In the genomic region with DNA sequence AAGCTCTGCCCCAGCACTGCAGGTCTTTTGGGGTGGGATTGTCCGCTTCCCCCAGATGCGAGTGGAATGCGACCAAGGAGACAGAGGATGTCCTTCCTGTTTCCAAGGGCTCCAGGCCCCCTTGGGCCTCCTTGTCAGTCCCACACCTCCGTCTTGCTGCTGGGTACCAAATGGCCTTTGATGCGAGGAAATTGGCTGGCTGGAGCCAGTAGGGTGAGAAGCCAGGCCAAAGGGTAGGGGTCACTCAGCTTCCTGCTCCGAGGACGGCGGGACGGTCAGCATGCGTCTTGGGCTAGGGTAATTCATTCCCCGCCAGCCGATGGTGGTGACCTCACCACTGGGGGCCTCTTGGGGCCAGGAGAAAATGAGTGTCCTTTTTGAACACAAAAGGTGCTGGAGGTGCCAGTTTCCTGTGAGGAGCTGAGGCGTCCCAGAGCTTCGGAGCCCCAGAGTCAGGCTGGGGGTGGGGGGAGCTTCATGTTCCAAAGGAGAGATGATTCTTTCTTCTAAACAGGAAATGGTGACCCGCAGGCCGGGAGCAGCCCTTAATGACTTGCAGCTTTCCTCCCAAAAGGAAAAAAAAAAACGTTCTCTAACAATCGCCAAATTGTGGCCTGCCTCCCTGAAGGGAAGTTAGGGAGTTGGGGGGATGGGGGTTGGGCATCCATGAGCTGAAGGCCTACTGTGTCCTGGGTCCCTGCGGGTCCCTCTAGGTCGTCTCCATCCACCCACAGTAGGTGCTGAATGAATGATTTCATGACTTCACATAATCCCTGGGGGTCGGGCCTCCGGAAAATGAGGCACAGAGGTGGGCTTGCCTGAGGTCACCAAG, we compare ENCODE assay signal across 8 cellular contexts. TPM values are rescaled to one million over a fixed set of nuclear protein-coding genes. Genes with fewer than 3 reads are reported as not detected.
DNase-seq lines count a peak whose midpoint lies in the region.

No MANE protein-coding gene starts in this region.

- H3K27ac ChIP-seq in iPS-20b (ENCODE audit: low read length) (no peak overlapping the region), skeletal muscle tissue (ENCODE audit: low read depth, low read length) (peak overlapping the region; percentile 64)

- no peak overlapping the region for H3K4me3 ChIP-seq in H7 (ENCODE audit: insufficient read depth, low read depth, low read length)
- H3K4me3 ChIP-seq in iPS-20b (ENCODE audit: low read length), result no peak overlapping the region
- peak overlapping the region in 1 of 3 donors; percentile 9 for H3K4me3 ChIP-seq in skeletal muscle tissue (ENCODE audit: low read length in 3 of 3)

- DNase-seq in H7 (peak; percentile 64), astrocyte of the hippocampus (ENCODE audit: low read depth, low spot score) (peak; percentile 72), DMS114 treated with DMSO at 0.1 percent for 48 hours (lab: John Stamatoyannopoulos, UW; ENCODE audit: unreplicated experiment) (no peak), LoVo (ENCODE audit: low spot score) (no peak), NCI-H1105 treated with DMSO at 0.1 percent for 48 hours (lab: John Stamatoyannopoulos, UW) (no peak), NCI-H187 (lab: John Stamatoyannopoulos, UW) (no peak)

- H3K9ac ChIP-seq in iPS-20b (ENCODE audit: low read depth, low read length) (peak overlapping the region; percentile 5; the same call in 1 of the 2 replicates), skeletal muscle tissue (ENCODE audit: low read depth in 1 of 3, low read length in 3 of 3) (peak overlapping the region in 2 of 3 donors; percentile 25 to 27)

- peaks cover 2% of the 10 kb centered on the region for H3K36me3 ChIP-seq in H7 (replicated peaks; ENCODE audit: control insufficient read depth, insufficient read depth, low read length)
- H3K36me3 ChIP-seq in iPS-20b (ENCODE audit: insufficient read depth, low read depth, low read length), result peaks cover 14% of the 10 kb centered on the region
- H3K36me3 ChIP-seq in skeletal muscle tissue (ENCODE audit: control insufficient read depth in 3 of 3, insufficient read depth in 3 of 3, low read length in 3 of 3), result peaks cover 0 to 4% (median 0%) of the 10 kb centered on the region in 3 donors

- H3K4me1 ChIP-seq in iPS-20b (ENCODE audit: insufficient read depth, low read length) (peaks cover 40% of the 10 kb centered on the region), skeletal muscle tissue (ENCODE audit: control insufficient read depth in 3 of 3, insufficient read depth in 3 of 3, low read length in 3 of 3) (peaks cover 42 to 48% (median 44%) of the 10 kb centered on the region in 3 donors)

- H3K27me3 ChIP-seq in H7 (ENCODE audit: control insufficient read depth, insufficient read depth, low read length) (no peaks in the 10 kb centered on the region), iPS-20b (ENCODE audit: insufficient read depth, low read length) (no peaks in the 10 kb centered on the region), skeletal muscle tissue (ENCODE audit: control insufficient read depth in 3 of 3, insufficient read depth in 3 of 3, low read length in 3 of 3) (no peaks in the 10 kb centered on the region)

- H3K9me3 ChIP-seq in iPS-20b (ENCODE audit: insufficient read depth, low read depth, low read length) (no peaks in the 10 kb centered on the region), skeletal muscle tissue (ENCODE audit: control insufficient read depth in 3 of 3, low read length in 3 of 3) (no peaks in the 10 kb centered on the region)

RNA-seq across cellular contexts. Expression of gene SNAI1, which starts 6.7 kb away (rescaled TPM):
- total RNA-seq in H7 (2014; rRNA removed; shearing (Covaris generic)), result 9.4 and 13.3 TPM in 2 replicates
- total RNA-seq in skeletal muscle tissue, result 0.52 TPM

RNA-seq across cellular contexts. Expression of gene RNF114, which starts 53.3 kb away (rescaled TPM):
- 75.7 and 76.4 TPM in 2 replicates for total RNA-seq in H7 (2014; rRNA removed; shearing (Covaris generic))
- 35.0 TPM for total RNA-seq in skeletal muscle tissue

Comparison
In these comparisons a context has a peak if more than half of its experiments do, and no peak if none do; other contexts are left out.
1. DNase-seq: peak in H7 (single experiment) and astrocyte of the hippocampus (single experiment); none in DMS114 treated with DMSO at 0.1 percent for 48 hours (single experiment), LoVo (single experiment), NCI-H1105 treated with DMSO at 0.1 percent for 48 hours (single experiment) and NCI-H187 (0 of 2).